11 cellular contexts compared by ENCODE assay signal in genomic region chr10:77907900-77908717, GRCh38. TPM values are rescaled to one million over a fixed set of nuclear protein-coding genes. Genes with fewer than 3 reads are reported as not detected.
A peak's percentile ranks its signal among the peaks of the same experiment; 100 is the strongest.
DNase-seq lines count a peak whose midpoint lies in the region; ATAC-seq and TF ChIP-seq lines count a peak whose summit lies in the region.
"Had no signal": no experiment of that assay in that cellular context is flagged by ENCODE, and none has a peak within 500 bp of the region (broad histone marks: within the 10 kb centered on the region; RNA-seq: fewer than 3 reads in every experiment).

No MANE protein-coding gene starts in this region.

- no peaks in the 10 kb centered on the region for H3K27me3 ChIP-seq in BE2C
- H3K27me3 ChIP-seq: left lung, sigmoid colon had no signal

- peaks cover 7% of the 10 kb centered on the region; the same call in 1 of the 2 replicates for H3K4me1 ChIP-seq in BE2C

- TF ChIP-seq CTCF in BE2C (IDR thresholded peaks at IDR 0.05; ENCODE audit: low read depth, low read length) = peak; percentile 30

- peak; percentile 43 for ATAC-seq in GM18498 (IDR thresholded peaks at IDR 0.05; ENCODE audit: unreplicated experiment)

- no peak overlapping the region for H3K4me3 ChIP-seq in BE2C (ENCODE audit: low read depth, low read length)
- H3K4me3 ChIP-seq: left lung, sigmoid colon had no signal

- DNase-seq in BE2C (no peak), SW480 (ENCODE audit: low spot score) (peak; percentile 39), iPS-NIHi7 (ENCODE audit: extremely low spot score) (peak; percentile 67), NCI-H1105 treated with DMSO at 0.1 percent for 48 hours (lab: John Stamatoyannopoulos, UW) (no peak), pons (ENCODE audit: low spot score) (no peak), NOMO-1 (lab: John Stamatoyannopoulos, UW; ENCODE audit: unreplicated experiment in 2 of 2) (no peak)
- DNase-seq in activated CD4-positive, alpha-beta T cell treated with anti-CD3 and anti-CD28 coated beads for 48 hours = no peak
- DNase-seq: KBM-7, left lung, sigmoid colon had no signal

- no peaks in the 10 kb centered on the region for H3K9me3 ChIP-seq in BE2C
- H3K9me3 ChIP-seq: left lung, sigmoid colon had no signal

- H3K36me3 ChIP-seq in BE2C = no peaks in the 10 kb centered on the region
- H3K36me3 ChIP-seq: left lung, sigmoid colon had no signal

RNA-seq across cellular contexts. Expression of gene DLG5, which starts 18.4 kb away (rescaled TPM):
- polyA plus RNA-seq in BE2C (2012; ENCODE audit: insufficient read depth, insufficient read length, low read depth) = 78.4 TPM

Comparison
In these comparisons a context has a peak if more than half of its experiments do, and no peak if none do; other contexts are left out.
1. DNase-seq: peak in SW480 (single experiment) and iPS-NIHi7 (single experiment); none in BE2C (single experiment), NCI-H1105 treated with DMSO at 0.1 percent for 48 hours (single experiment), pons (single experiment), NOMO-1 (0 of 2) and activated CD4-positive, alpha-beta T cell treated with anti-CD3 and anti-CD28 coated beads for 48 hours (single experiment).